Comparison of ENCODE assay signal across 19 cellular contexts in the genomic region with DNA sequence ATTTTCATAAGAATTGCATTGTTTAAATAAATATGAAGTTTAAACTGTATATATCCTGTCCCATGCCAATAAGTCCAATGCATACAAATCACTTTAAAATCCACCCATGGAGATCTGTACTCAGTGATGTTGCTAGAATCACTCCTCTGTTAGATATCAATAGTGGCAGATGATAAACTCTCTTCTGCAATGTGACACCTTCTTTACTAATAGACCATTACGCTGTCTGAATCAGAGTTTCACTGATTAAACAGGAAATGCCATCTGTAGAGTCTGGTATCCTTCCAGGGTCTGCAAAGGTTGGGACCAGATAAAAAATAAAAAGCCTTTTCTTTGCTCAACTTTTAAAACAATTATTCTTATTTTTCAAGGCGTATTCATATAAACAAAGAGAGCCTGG.
DNase-seq lines count a peak whose midpoint lies in the region; ATAC-seq and TF ChIP-seq lines count a peak whose summit lies in the region.
"Had no signal": no experiment of that assay in that cellular context is flagged by ENCODE, and none has a peak within 500 bp of the region (broad histone marks: within the 10 kb centered on the region; RNA-seq: fewer than 3 reads in every experiment).

No MANE protein-coding gene starts in this region.

- no peaks in the 10 kb centered on the region for H3K9me3 Mint-ChIP-seq in natural killer cell
- H3K9me3 Mint-ChIP-seq: CD4-positive, alpha-beta T cell; T-helper 2 cell treated with Interferon-gamma antibody and Interleukin-4, amounts not matched to agents 5 μg/mL and 100 μg/mL, for 36 hours had no signal

- no peak overlapping the region for H3K4me3 ChIP-seq in RWPE2 (ENCODE audit: severe bottlenecking)
- no peak overlapping the region for H3K4me3 ChIP-seq in ascending aorta
- H3K4me3 ChIP-seq: SJCRH30 had no signal

- H3K36me3 ChIP-seq in RWPE2 (ENCODE audit: low read depth), result no peaks in the 10 kb centered on the region
- no peaks in the 10 kb centered on the region for H3K36me3 ChIP-seq in ascending aorta
- H3K36me3 ChIP-seq: BE2C, SJCRH30 had no signal

- H3K27me3 Mint-ChIP-seq in natural killer cell (ENCODE audit: low read depth in 2 of 2), result peaks cover 6 to 8% of the 10 kb centered on the region in 2 donors
- H3K27me3 Mint-ChIP-seq: CD4-positive, alpha-beta T cell had no signal

- H3K4me1 ChIP-seq in RWPE2 (ENCODE audit: insufficient read depth, poor library complexity, severe bottlenecking) (peaks cover 3% of the 10 kb centered on the region), ascending aorta (no peaks in the 10 kb centered on the region)

- H3K36me3 Mint-ChIP-seq in natural killer cell, result no peaks in the 10 kb centered on the region

- intact Hi-C loops in ascending aorta (cut with DNase I), result no loop called here
- intact Hi-C loops in natural killer cell (cut with micrococcal nuclease), result no loop called here

- H3K27me3 ChIP-seq in RWPE2 (ENCODE audit: insufficient read depth, poor library complexity, severe bottlenecking), result no peaks in the 10 kb centered on the region
- H3K27me3 ChIP-seq in ascending aorta, result no peaks in the 10 kb centered on the region
- H3K27me3 ChIP-seq: BE2C, SJCRH30 had no signal

- DNase-seq in NCI-H1417 (lab: John Stamatoyannopoulos, UW), result peak in 2 of 3 experiments; percentile 58 to 86
- DNase-seq in NCI-H1417 treated with DMSO at 0.1 percent for 48 hours (lab: John Stamatoyannopoulos, UW), result no peak
- peak; percentile 79 for DNase-seq in NCI-H1105 treated with DMSO at 0.1 percent for 48 hours (lab: John Stamatoyannopoulos, UW)
- no peak for DNase-seq in RWPE2 (ENCODE audit: low spot score)
- no peak for DNase-seq in NCI-H2227 (lab: John Stamatoyannopoulos, UW; ENCODE audit: unreplicated experiment)
- no peak for DNase-seq in central memory CD4-positive, alpha-beta T cell
- DNase-seq in ascending aorta (ENCODE audit: low spot score in 2 of 2), result no peak
- DNase-seq in natural killer cell, result no peak
- DNase-seq: BE2C; CD4-positive, alpha-beta T cell; H7; MM.1S; NCI-H2029 treated with DMSO at 0.1 percent for 48 hours; NCI-H510A treated with DMSO at 0.1 percent for 48 hours; OCI-M1 had no signal

- H3K27ac ChIP-seq in RWPE2 (ENCODE audit: poor library complexity, severe bottlenecking) (peak overlapping the region; percentile 11), ascending aorta (no peak overlapping the region)
- H3K27ac ChIP-seq: 22Rv1, RWPE1, SJCRH30 had no signal

- ATAC-seq in RWPE2 (ENCODE audit: low read depth) (peak; percentile 93), natural killer cell (no peak)

- no peaks in the 10 kb centered on the region for H3K4me1 Mint-ChIP-seq in natural killer cell

- H3K27ac Mint-ChIP-seq in natural killer cell, result no peak overlapping the region
- H3K27ac Mint-ChIP-seq: CD4-positive, alpha-beta T cell; T-helper 2 cell treated with Interferon-gamma antibody and Interleukin-4, amounts not matched to agents 5 μg/mL and 100 μg/mL, for 36 hours had no signal

- H3K9me3 ChIP-seq in RWPE2 (ENCODE audit: severe bottlenecking) (no peaks in the 10 kb centered on the region), ascending aorta (no peaks in the 10 kb centered on the region)
- H3K9me3 ChIP-seq: BE2C, SJCRH30 had no signal

- TF ChIP-seq CTCF in RWPE2 (IDR thresholded peaks at IDR 0.05; ENCODE audit: poor library complexity, severe bottlenecking) (no peak), ascending aorta (IDR thresholded peaks at IDR 0.05) (no peak), natural killer cell (IDR thresholded peaks at IDR 0.05) (no peak)

- H3K4me3 Mint-ChIP-seq in natural killer cell, result no peak overlapping the region
- H3K4me3 Mint-ChIP-seq: CD4-positive, alpha-beta T cell; T-helper 2 cell treated with Interferon-gamma antibody and Interleukin-4, amounts not matched to agents 5 μg/mL and 100 μg/mL, for 36 hours had no signal

Comparison
In these comparisons a context has a peak if more than half of its experiments do, and no peak if none do; other contexts are left out.
1. DNase-seq: peak in NCI-H1417 (2 of 3) and NCI-H1105 treated with DMSO at 0.1 percent for 48 hours (single experiment); none in NCI-H1417 treated with DMSO at 0.1 percent for 48 hours (single experiment), RWPE2 (single experiment), NCI-H2227 (single experiment), central memory CD4-positive, alpha-beta T cell (single experiment), ascending aorta (0 of 2) and natural killer cell (single experiment).